Comparison of ENCODE assay signal across 10 cellular contexts in genomic region chr5:10699281-10699874, GRCh38.
A peak's percentile ranks its signal among the peaks of the same experiment; 100 is the strongest.
DNase-seq lines count a peak whose midpoint lies in the region; ATAC-seq, FAIRE-seq and TF ChIP-seq lines count a peak whose summit lies in the region.
"Had no signal": no experiment of that assay in that cellular context is flagged by ENCODE, and none has a peak within 500 bp of the region (broad histone marks: within the 10 kb centered on the region; RNA-seq: fewer than 3 reads in every experiment).

No MANE protein-coding gene starts in this region.

- no peaks in the 10 kb centered on the region for H3K27me3 Mint-ChIP-seq in endothelial cell (ENCODE audit: unreplicated experiment)
- H3K27me3 Mint-ChIP-seq: type B pancreatic cell had no signal

- peaks cover 13% of the 10 kb centered on the region for H3K36me3 Mint-ChIP-seq in endothelial cell (ENCODE audit: low read depth, unreplicated experiment)

- peak; percentile 47 for FAIRE-seq in GM18507 (lab: Jason Lieb, UNC)

- ATAC-seq in GM21576 (IDR thresholded peaks at IDR 0.05; ENCODE audit: unreplicated experiment) (peak; percentile 45), HG03378 (IDR thresholded peaks at IDR 0.05; ENCODE audit: unreplicated experiment) (peak; percentile 53), sciatic nerve (no peak), left lobe of liver (no peak)

- TF ChIP-seq CTCF in endothelial cell (IDR thresholded peaks at IDR 0.05; ENCODE audit: unreplicated experiment), result no peak

- DNase-seq in GM18507 (ENCODE audit: extremely low spot score, insufficient read length, low read depth) (no peak), endothelial cell (ENCODE audit: low spot score) (no peak), sciatic nerve (ENCODE audit: low spot score) (no peak), left lobe of liver (ENCODE audit: low spot score) (no peak), NCI-H2029 treated with DMSO at 0.1 percent for 48 hours (lab: John Stamatoyannopoulos, UW) (no peak)
- DNase-seq in activated CD4-positive, alpha-beta T cell treated with anti-CD3 and anti-CD28 coated beads for 48 hours, result no peak
- DNase-seq: NCI-H146 had no signal

- H3K27ac Mint-ChIP-seq in endothelial cell (ENCODE audit: unreplicated experiment), result peak overlapping the region; percentile 93
- H3K27ac Mint-ChIP-seq: type B pancreatic cell had no signal

- H3K4me3 Mint-ChIP-seq in endothelial cell (ENCODE audit: unreplicated experiment), result no peak overlapping the region
- H3K4me3 Mint-ChIP-seq: type B pancreatic cell had no signal

- peaks cover 65% of the 10 kb centered on the region for H3K4me1 Mint-ChIP-seq in endothelial cell (ENCODE audit: unreplicated experiment)

- intact Hi-C loops in sciatic nerve (cut with DNase I), result no loop called here

- no peaks in the 10 kb centered on the region for H3K9me3 Mint-ChIP-seq in endothelial cell (ENCODE audit: unreplicated experiment)
- H3K9me3 Mint-ChIP-seq: type B pancreatic cell had no signal

Comparison
In these comparisons a context has a peak if more than half of its experiments do, and no peak if none do; other contexts are left out.
1. ATAC-seq: peak in GM21576 (single experiment) and HG03378 (single experiment); none in sciatic nerve (single experiment) and left lobe of liver (single experiment).